In the genomic region with DNA sequence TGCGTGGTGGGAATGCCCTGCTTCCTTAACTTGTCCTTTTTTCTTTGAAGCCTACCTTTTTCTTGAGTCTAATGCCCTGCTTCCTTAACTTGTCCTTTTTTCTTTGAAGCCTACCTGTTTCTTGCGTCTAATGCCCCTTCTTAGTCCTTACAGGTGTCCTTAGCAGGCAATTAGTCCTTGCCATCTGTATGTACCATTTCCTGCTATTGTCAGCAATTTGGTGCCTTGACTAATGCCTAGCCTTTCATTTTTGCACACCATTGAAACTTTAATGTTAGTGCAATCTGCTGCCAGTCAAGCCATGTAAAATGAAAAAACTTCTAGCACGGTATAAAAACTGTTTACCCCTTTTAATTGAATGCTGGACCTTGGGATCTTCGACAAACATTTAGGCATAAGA, we compare ENCODE assay signal across 1 cellular context.
TF ChIP-seq lines count a peak whose summit lies in the region.

No MANE protein-coding gene starts in this region.

TF ChIP-seq in GM12878, 131 proteins besides CTCF, POLR2A, EP300 and RAD21:
- TF ChIP-seq RUNX3 (IDR thresholded peaks at IDR 0.05; ENCODE audit: low read length), result no peak
- TF ChIP-seq BCL11A (IDR thresholded peaks at IDR 0.05; ENCODE audit: low read depth, low read length), result no peak
- TF ChIP-seq PAX5 (IDR thresholded peaks at IDR 0.05; ENCODE audit: borderline replicate concordance, low read depth, low read length), result no peak
- TF ChIP-seq POLR2AphosphoS2 (IDR thresholded peaks at IDR 0.05; ENCODE audit: low read depth, low read length), result no peak
- TF ChIP-seq, protein P1, sequence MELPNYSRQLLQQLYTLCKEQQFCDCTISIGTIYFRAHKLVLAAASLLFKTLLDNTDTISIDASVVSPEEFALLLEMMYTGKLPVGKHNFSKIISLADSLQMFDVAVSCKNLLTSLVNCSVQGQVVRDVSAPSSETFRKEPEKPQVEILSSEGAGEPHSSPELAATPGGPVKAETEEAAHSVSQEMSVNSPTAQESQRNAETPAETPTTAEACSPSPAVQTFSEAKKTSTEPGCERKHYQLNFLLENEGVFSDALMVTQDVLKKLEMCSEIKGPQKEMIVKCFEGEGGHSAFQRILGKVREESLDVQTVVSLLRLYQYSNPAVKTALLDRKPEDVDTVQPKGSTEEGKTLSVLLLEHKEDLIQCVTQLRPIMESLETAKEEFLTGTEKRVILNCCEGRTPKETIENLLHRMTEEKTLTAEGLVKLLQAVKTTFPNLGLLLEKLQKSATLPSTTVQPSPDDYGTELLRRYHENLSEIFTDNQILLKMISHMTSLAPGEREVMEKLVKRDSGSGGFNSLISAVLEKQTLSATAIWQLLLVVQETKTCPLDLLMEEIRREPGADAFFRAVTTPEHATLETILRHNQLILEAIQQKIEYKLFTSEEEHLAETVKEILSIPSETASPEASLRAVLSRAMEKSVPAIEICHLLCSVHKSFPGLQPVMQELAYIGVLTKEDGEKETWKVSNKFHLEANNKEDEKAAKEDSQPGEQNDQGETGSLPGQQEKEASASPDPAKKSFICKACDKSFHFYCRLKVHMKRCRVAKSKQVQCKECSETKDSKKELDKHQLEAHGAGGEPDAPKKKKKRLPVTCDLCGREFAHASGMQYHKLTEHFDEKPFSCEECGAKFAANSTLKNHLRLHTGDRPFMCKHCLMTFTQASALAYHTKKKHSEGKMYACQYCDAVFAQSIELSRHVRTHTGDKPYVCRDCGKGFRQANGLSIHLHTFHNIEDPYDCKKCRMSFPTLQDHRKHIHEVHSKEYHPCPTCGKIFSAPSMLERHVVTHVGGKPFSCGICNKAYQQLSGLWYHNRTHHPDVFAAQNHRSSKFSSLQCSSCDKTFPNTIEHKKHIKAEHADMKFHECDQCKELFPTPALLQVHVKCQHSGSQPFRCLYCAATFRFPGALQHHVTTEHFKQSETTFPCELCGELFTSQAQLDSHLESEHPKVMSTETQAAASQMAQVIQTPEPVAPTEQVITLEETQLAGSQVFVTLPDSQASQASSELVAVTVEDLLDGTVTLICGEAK (IDR thresholded peaks at IDR 0.05; ENCODE audit: borderline replicate concordance), result no peak
- no peak for TF ChIP-seq IKZF2 (IDR thresholded peaks at IDR 0.05)
- TF ChIP-seq, protein P2, sequence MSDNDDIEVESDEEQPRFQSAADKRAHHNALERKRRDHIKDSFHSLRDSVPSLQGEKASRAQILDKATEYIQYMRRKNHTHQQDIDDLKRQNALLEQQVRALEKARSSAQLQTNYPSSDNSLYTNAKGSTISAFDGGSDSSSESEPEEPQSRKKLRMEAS (IDR thresholded peaks at IDR 0.05; ENCODE audit: low read depth, low read length), result no peak
